Comparison of ENCODE assay signal across 22 cellular contexts in genomic region chr5:36017004-36017403, GRCh38. TPM values are rescaled to one million over a fixed set of nuclear protein-coding genes. Genes with fewer than 3 reads are reported as not detected.
"Had no signal": no experiment of that assay in that cellular context is flagged by ENCODE, and none has a peak within 500 bp of the region (broad histone marks: within the 10 kb centered on the region; RNA-seq: fewer than 3 reads in every experiment).

No MANE protein-coding gene starts in this region.

- ATAC-seq: activated CD8-positive, alpha-beta T cell treated with anti-CD3 and anti-CD28 coated beads for 36 hours; activated naive CD4-positive, alpha-beta T cell treated with anti-CD3 and anti-CD28 coated beads, Interleukin-2, amount 50 U/mL, for 72 hours; natural killer cell treated with Interleukin-12 subunit alpha and Interleukin-12 subunit beta and Interleukin-15 and Interleukin-18, amount 100 ng/mL, for 72 hours; T-helper 17 cell had no signal

- H3K4me1 ChIP-seq: breast epithelium, sigmoid colon, spleen, suprapubic skin, tibial artery had no signal

- H3K27ac ChIP-seq: breast epithelium, epithelial cell of prostate, esophagus squamous epithelium, sigmoid colon, spleen, suprapubic skin, tibial artery had no signal

- DNase-seq: activated CD4-positive, alpha-beta T cell treated with anti-CD3 and anti-CD28 coated beads, Interleukin-2, amount 50 U/mL, for 1 hour; activated CD8-positive, alpha-beta T cell treated with anti-CD3 and anti-CD28 coated beads for 36 hours; activated naive CD4-positive, alpha-beta T cell; activated T-cell treated with anti-CD3 and anti-CD28 coated beads, Interleukin-2, amount 50 U/mL, for 48 hours; dermis blood vessel endothelial cell; effector CD4-positive, alpha-beta T cell; esophagus squamous epithelium; foreskin melanocyte; islet precursor cell; sigmoid colon; spleen; stimulated activated naive CD4-positive, alpha-beta T cell; T-helper 17 cell; T1000; tibial artery had no signal

- H3K36me3 ChIP-seq: breast epithelium, esophagus squamous epithelium, sigmoid colon, spleen, suprapubic skin, tibial artery had no signal

- H3K4me3 ChIP-seq: breast epithelium, esophagus squamous epithelium, sigmoid colon, spleen, suprapubic skin, tibial artery had no signal

- H3K27me3 ChIP-seq: breast epithelium, esophagus squamous epithelium, sigmoid colon, spleen, suprapubic skin, tibial artery had no signal

RNA-seq across cellular contexts. Expression of gene UGT3A1, which starts 25.8 kb away (rescaled TPM):
- total RNA-seq: activated CD8-positive, alpha-beta T cell treated with anti-CD3 and anti-CD28 coated beads for 36 hours; activated naive CD4-positive, alpha-beta T cell treated with anti-CD3 and anti-CD28 coated beads, Interleukin-2, amount 50 U/mL, for 72 hours; breast epithelium; dermis blood vessel endothelial cell; mesothelial cell of epicardium; natural killer cell treated with Interleukin-12 subunit alpha and Interleukin-12 subunit beta and Interleukin-15 and Interleukin-18, amount 100 ng/mL, for 72 hours; omental fat pad; sigmoid colon; spleen; T-helper 17 cell had no signal
- polyA plus RNA-seq: sigmoid colon, spleen had no signal

RNA-seq across cellular contexts. Expression of gene UGT3A2, which starts 49.7 kb away (rescaled TPM):
- total RNA-seq: activated CD8-positive, alpha-beta T cell treated with anti-CD3 and anti-CD28 coated beads for 36 hours; breast epithelium; dermis blood vessel endothelial cell; esophagus squamous epithelium; natural killer cell treated with Interleukin-12 subunit alpha and Interleukin-12 subunit beta and Interleukin-15 and Interleukin-18, amount 100 ng/mL, for 72 hours; omental fat pad; T-helper 17 cell had no signal
